3 cellular contexts compared by ENCODE assay signal in genomic region chr1:18128298-18128697, GRCh38.
TF ChIP-seq lines count a peak whose summit lies in the region.

No MANE protein-coding gene starts in this region.

TF ChIP-seq in GM23338, 12 proteins besides CTCF, POLR2A, EP300 and RAD21:
- TF ChIP-seq STAT1 (IDR thresholded peaks at IDR 0.05; ENCODE audit: unreplicated experiment) (no peak), ZNF114 (CRISPR knock-in tag; IDR thresholded peaks at IDR 0.05) (no peak)

TF ChIP-seq in K562, 482 proteins besides CTCF, POLR2A, EP300 and RAD21:
- TF ChIP-seq BMI1 (IDR thresholded peaks at IDR 0.05; ENCODE audit: low read length) (no peak), RBM39 (optimal IDR thresholded peaks at IDR 0.05; ENCODE audit: low read depth, low read length) (no peak), ZNF277 (CRISPR knock-in tag; IDR thresholded peaks at IDR 0.05; ENCODE audit: borderline replicate concordance) (no peak), ZFP36 (IDR thresholded peaks at IDR 0.05; ENCODE audit: low read depth, low read length, partially characterized antibody) (peak; percentile 34)

TF ChIP-seq in HepG2, 621 proteins besides CTCF, POLR2A, EP300 and RAD21 (continues in another document):
- TF ChIP-seq ZNF572 (CRISPR knock-in tag; IDR thresholded peaks at IDR 0.05) (no peak), ATF7 (IDR thresholded peaks at IDR 0.05) (no peak), ATF7 (CRISPR knock-in tag; IDR thresholded peaks at IDR 0.05) (no peak), FOSL2 (CRISPR knock-in tag; IDR thresholded peaks at IDR 0.05) (peak; percentile 53; the same call in 1 of the 2 replicates), FOXK2 (IDR thresholded peaks at IDR 0.05) (no peak), NCOA5 (CRISPR knock-in tag; IDR thresholded peaks at IDR 0.05) (no peak), RORA (CRISPR knock-in tag; IDR thresholded peaks at IDR 0.05) (no peak), ZNF512 (CRISPR knock-in tag; IDR thresholded peaks at IDR 0.05) (no peak), ASH2L (IDR thresholded peaks at IDR 0.05; ENCODE audit: insufficient read length, low read depth, low read length) (peak; percentile 65), CSRNP2 (CRISPR knock-in tag; conservative IDR thresholded peaks at IDR 0.05; ENCODE audit: low read depth) (no peak), KAT8 (CRISPR knock-in tag; IDR thresholded peaks at IDR 0.05) (no peak), NFE2L2 (IDR thresholded peaks at IDR 0.05; ENCODE audit: low read length) (no peak), MLXIP (CRISPR knock-in tag; IDR thresholded peaks at IDR 0.05; ENCODE audit: borderline replicate concordance) (no peak), MIER2 (CRISPR knock-in tag; IDR thresholded peaks at IDR 0.05) (0 out of 2 replicates have a peak, but pooled peaks have one; percentile 29), HOXA9 (CRISPR knock-in tag; IDR thresholded peaks at IDR 0.05; ENCODE audit: borderline replicate concordance) (no peak), TARDBP (CRISPR knock-in tag; IDR thresholded peaks at IDR 0.05) (peak; percentile 55; the same call in 1 of the 2 replicates), NFIC (IDR thresholded peaks at IDR 0.05; ENCODE audit: low read length) (no peak), ZNF256 (CRISPR knock-in tag; conservative IDR thresholded peaks at IDR 0.05) (no peak), HMG20B (CRISPR knock-in tag; conservative IDR thresholded peaks at IDR 0.05) (no peak), ATF4 (CRISPR knock-in tag; IDR thresholded peaks at IDR 0.05) (peak in 1 of 2 experiments; percentile 90; a peak in 2 of 4 replicates), ZBED4 (CRISPR knock-in tag; IDR thresholded peaks at IDR 0.05; ENCODE audit: borderline replicate concordance) (no peak), POLR2G (IDR thresholded peaks at IDR 0.05; ENCODE audit: low read depth, low read length) (no peak), DPF2 (CRISPR knock-in tag; IDR thresholded peaks at IDR 0.05; ENCODE audit: borderline replicate concordance, low read depth) (peak; percentile 27; the same call in 1 of the 2 replicates), ZNF816 (CRISPR knock-in tag; IDR thresholded peaks at IDR 0.05; ENCODE audit: borderline replicate concordance) (no peak), HOXA5 (CRISPR knock-in tag; IDR thresholded peaks at IDR 0.05) (no peak), ZNF335 (CRISPR knock-in tag; IDR thresholded peaks at IDR 0.05) (no peak), TFAP4 (IDR thresholded peaks at IDR 0.05; ENCODE audit: borderline replicate concordance, low read depth) (peak; percentile 96), ZNF362 (CRISPR knock-in tag; IDR thresholded peaks at IDR 0.05; ENCODE audit: borderline replicate concordance) (no peak), GLMP (CRISPR knock-in tag; IDR thresholded peaks at IDR 0.05; ENCODE audit: borderline replicate concordance) (no peak), AGO1 (IDR thresholded peaks at IDR 0.05; ENCODE audit: low read depth, low read length, poor library complexity, severe bottlenecking) (no peak), ZNF746 (CRISPR knock-in tag; IDR thresholded peaks at IDR 0.05) (no peak), XRCC5 (optimal IDR thresholded peaks at IDR 0.05; ENCODE audit: low read length) (no peak), GATAD2A (CRISPR knock-in tag; IDR thresholded peaks at IDR 0.05) (peak; percentile 64), NR2C2 (CRISPR knock-in tag; IDR thresholded peaks at IDR 0.05; ENCODE audit: borderline replicate concordance) (no peak), EEA1 (CRISPR knock-in tag; IDR thresholded peaks at IDR 0.05; ENCODE audit: borderline replicate concordance) (no peak), SMAD3 (CRISPR knock-in tag; IDR thresholded peaks at IDR 0.05) (no peak), TCF7 (IDR thresholded peaks at IDR 0.05; ENCODE audit: low read depth) (no peak)
